1 cellular context compared by ENCODE assay signal in the genomic region with DNA sequence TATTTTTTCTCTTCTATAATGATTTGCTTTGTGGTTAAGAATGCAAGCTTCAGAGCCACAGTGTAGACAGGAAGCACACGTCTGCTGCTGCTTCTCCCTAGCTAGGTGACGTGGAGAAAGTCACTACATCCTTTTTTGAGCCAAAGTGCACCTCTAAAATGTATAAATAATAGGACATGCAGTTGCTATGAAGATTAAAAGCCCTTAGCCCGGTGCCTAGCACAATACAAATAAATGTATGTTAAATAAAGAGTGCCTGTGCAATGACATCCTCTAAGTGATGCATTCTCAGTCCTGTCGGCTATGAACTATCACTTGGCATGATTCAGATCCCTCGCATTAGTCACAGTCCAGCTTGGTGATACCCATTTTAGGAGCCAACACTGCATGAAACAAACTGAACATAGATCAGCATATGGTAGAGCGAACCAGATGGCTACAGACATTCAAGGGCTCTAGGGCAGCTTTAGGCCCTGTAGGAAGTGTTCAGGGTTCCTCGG.
TF ChIP-seq lines count a peak whose summit lies in the region.

No MANE protein-coding gene starts in this region.

TF ChIP-seq in SK-N-SH, 30 proteins besides CTCF, POLR2A, EP300 and RAD21 (continued from another document):
- TF ChIP-seq, protein P1, sequence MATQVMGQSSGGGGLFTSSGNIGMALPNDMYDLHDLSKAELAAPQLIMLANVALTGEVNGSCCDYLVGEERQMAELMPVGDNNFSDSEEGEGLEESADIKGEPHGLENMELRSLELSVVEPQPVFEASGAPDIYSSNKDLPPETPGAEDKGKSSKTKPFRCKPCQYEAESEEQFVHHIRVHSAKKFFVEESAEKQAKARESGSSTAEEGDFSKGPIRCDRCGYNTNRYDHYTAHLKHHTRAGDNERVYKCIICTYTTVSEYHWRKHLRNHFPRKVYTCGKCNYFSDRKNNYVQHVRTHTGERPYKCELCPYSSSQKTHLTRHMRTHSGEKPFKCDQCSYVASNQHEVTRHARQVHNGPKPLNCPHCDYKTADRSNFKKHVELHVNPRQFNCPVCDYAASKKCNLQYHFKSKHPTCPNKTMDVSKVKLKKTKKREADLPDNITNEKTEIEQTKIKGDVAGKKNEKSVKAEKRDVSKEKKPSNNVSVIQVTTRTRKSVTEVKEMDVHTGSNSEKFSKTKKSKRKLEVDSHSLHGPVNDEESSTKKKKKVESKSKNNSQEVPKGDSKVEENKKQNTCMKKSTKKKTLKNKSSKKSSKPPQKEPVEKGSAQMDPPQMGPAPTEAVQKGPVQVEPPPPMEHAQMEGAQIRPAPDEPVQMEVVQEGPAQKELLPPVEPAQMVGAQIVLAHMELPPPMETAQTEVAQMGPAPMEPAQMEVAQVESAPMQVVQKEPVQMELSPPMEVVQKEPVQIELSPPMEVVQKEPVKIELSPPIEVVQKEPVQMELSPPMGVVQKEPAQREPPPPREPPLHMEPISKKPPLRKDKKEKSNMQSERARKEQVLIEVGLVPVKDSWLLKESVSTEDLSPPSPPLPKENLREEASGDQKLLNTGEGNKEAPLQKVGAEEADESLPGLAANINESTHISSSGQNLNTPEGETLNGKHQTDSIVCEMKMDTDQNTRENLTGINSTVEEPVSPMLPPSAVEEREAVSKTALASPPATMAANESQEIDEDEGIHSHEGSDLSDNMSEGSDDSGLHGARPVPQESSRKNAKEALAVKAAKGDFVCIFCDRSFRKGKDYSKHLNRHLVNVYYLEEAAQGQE (IDR thresholded peaks at IDR 0.05; ENCODE audit: low read depth, low read length): no peak
- TF ChIP-seq GATA2 (CRISPR knock-in tag; IDR thresholded peaks at IDR 0.05) (no peak), NRF1 (IDR thresholded peaks at IDR 0.05; ENCODE audit: low read depth, low read length) (no peak), GABPA (IDR thresholded peaks at IDR 0.05; ENCODE audit: low read depth) (no peak), TCF12 (IDR thresholded peaks at IDR 0.05) (peak; percentile 83), TEAD4 (IDR thresholded peaks at IDR 0.05; ENCODE audit: borderline replicate concordance, insufficient read depth) (no peak), TAF1 (IDR thresholded peaks at IDR 0.05; ENCODE audit: borderline replicate concordance, low read depth, low read length) (no peak), FOSL2 (IDR thresholded peaks at IDR 0.05; ENCODE audit: borderline replicate concordance, low read depth) (peak; percentile 88), RCOR1 (IDR thresholded peaks at IDR 0.05; ENCODE audit: low read length) (no peak), FOXJ3 (CRISPR knock-in tag; IDR thresholded peaks at IDR 0.05) (no peak), CHD2 (IDR thresholded peaks at IDR 0.05; ENCODE audit: low read length, partially characterized antibody) (no peak), RFX5 (IDR thresholded peaks at IDR 0.05; ENCODE audit: low read length) (no peak), POLR2AphosphoS5 (IDR thresholded peaks at IDR 0.05; ENCODE audit: low read depth, low read length) (peak; percentile 39; the same call in 1 of the 2 replicates), MXI1 (IDR thresholded peaks at IDR 0.05; ENCODE audit: low read depth, low read length) (no peak), RXRA (IDR thresholded peaks at IDR 0.05; ENCODE audit: borderline replicate concordance, low read depth) (no peak), JUND (IDR thresholded peaks at IDR 0.05) (peak; percentile 71), NFIC (IDR thresholded peaks at IDR 0.05; ENCODE audit: borderline replicate concordance) (peak; percentile 50; the same call in 1 of the 2 replicates)
- TF ChIP-seq, protein P2, sequence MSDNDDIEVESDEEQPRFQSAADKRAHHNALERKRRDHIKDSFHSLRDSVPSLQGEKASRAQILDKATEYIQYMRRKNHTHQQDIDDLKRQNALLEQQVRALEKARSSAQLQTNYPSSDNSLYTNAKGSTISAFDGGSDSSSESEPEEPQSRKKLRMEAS (IDR thresholded peaks at IDR 0.05; ENCODE audit: low read depth): peak; percentile 71
- TF ChIP-seq, protein P3, sequence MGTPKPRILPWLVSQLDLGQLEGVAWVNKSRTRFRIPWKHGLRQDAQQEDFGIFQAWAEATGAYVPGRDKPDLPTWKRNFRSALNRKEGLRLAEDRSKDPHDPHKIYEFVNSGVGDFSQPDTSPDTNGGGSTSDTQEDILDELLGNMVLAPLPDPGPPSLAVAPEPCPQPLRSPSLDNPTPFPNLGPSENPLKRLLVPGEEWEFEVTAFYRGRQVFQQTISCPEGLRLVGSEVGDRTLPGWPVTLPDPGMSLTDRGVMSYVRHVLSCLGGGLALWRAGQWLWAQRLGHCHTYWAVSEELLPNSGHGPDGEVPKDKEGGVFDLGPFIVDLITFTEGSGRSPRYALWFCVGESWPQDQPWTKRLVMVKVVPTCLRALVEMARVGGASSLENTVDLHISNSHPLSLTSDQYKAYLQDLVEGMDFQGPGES (IDR thresholded peaks at IDR 0.05; ENCODE audit: low read depth, low read length): no peak
